In the genomic region with DNA sequence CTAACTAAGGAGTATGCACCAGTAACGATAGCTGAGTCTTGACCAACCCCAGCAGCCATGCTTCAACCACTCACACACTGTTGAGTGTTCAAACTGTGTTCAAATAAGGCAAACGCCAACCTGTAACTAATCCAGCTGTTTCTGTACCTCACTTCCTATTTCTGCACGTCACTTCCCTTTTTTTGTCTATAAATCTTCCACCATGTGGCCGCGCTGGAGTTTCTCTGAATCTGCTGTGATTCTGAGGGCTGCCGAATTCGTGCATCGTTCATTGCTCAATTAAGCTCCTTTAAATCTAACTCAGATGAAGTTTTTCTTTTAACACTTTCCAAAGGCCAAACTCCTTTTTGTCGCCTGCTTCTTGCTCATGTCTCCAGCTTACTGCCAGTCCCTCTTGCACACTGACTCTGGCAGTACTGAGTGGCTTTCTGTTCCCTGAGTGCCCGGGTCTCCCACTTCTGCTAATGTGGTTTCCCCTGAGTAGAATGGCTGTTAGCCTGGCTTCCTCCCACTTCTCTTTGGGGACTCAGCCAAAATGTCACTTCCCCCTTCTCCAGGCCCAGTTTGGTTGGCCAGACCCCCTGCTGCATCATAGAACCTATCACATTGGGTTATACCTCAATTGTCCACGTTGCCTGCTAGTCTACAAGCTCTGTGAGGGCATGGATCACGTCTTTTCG, we compare ENCODE assay signal across 9 cellular contexts.
DNase-seq lines count a peak whose midpoint lies in the region; ATAC-seq and TF ChIP-seq lines count a peak whose summit lies in the region.
"Had no signal": no experiment of that assay in that cellular context is flagged by ENCODE, and none has a peak within 500 bp of the region (broad histone marks: within the 10 kb centered on the region; RNA-seq: fewer than 3 reads in every experiment).

No MANE protein-coding gene starts in this region.

- peaks cover 22% of the 10 kb centered on the region for H3K9me3 Mint-ChIP-seq in stimulated activated memory B cell treated with anti-CD40 and anti-IgM and Interleukin-4, amounts not matched to agents 10 μg/mL and 1 μg/mL and 100 μg/mL, for 72 hours

- peaks cover 2% of the 10 kb centered on the region for H3K27me3 Mint-ChIP-seq in stimulated activated memory B cell treated with anti-CD40 and anti-IgM and Interleukin-4, amounts not matched to agents 10 μg/mL and 1 μg/mL and 100 μg/mL, for 72 hours

- TF ChIP-seq CTCF in HL-60 (IDR thresholded peaks at IDR 0.05; ENCODE audit: insufficient read depth, low read length) (no peak), right atrium auricular region (IDR thresholded peaks at IDR 0.05) (no peak)

- DNase-seq in HL-60 (ENCODE audit: low read depth in 1 of 2, low spot score in 1 of 2) (peak; percentile 56 to 90), SKM-1 (lab: John Stamatoyannopoulos, UW; ENCODE audit: unreplicated experiment) (peak; percentile 92), right atrium auricular region (ENCODE audit: low spot score) (peak; percentile 64), NCI-H446 treated with DMSO at 0.1 percent for 48 hours (lab: John Stamatoyannopoulos, UW) (no peak)
- DNase-seq: activated CD8-positive, alpha-beta memory T cell treated with anti-CD3 and anti-CD28 coated beads, Interleukin-2, amount 50 U/mL, for 4 hours had no signal

- peaks cover 16% of the 10 kb centered on the region for H3K4me1 Mint-ChIP-seq in stimulated activated memory B cell treated with anti-CD40 and anti-IgM and Interleukin-4, amounts not matched to agents 10 μg/mL and 1 μg/mL and 100 μg/mL, for 72 hours

- H3K27ac ChIP-seq in HL-60 (replicated peaks) (peak overlapping the region; percentile 89), right atrium auricular region (no peak overlapping the region)

- peaks cover 6% of the 10 kb centered on the region for H3K36me3 Mint-ChIP-seq in stimulated activated memory B cell treated with anti-CD40 and anti-IgM and Interleukin-4, amounts not matched to agents 10 μg/mL and 1 μg/mL and 100 μg/mL, for 72 hours
- H3K36me3 Mint-ChIP-seq: stimulated activated effector memory CD8-positive, alpha-beta T cell treated with anti-CD3 and anti-CD28 coated beads, Interleukin-12 subunit alpha, Interleukin-12 subunit beta, amount 100 ng/mL, for 72 hours had no signal

- no peaks in the 10 kb centered on the region for H3K4me1 ChIP-seq in right atrium auricular region

- H3K9me3 ChIP-seq in right atrium auricular region: no peaks in the 10 kb centered on the region

- peak overlapping the region; percentile 77 for H3K4me3 Mint-ChIP-seq in stimulated activated memory B cell treated with anti-CD40 and anti-IgM and Interleukin-4, amounts not matched to agents 10 μg/mL and 1 μg/mL and 100 μg/mL, for 72 hours
- H3K4me3 Mint-ChIP-seq: stimulated activated effector memory CD8-positive, alpha-beta T cell treated with anti-CD3 and anti-CD28 coated beads, Interleukin-12 subunit alpha, Interleukin-12 subunit beta, amount 100 ng/mL, for 72 hours had no signal

- no peak overlapping the region for H3K4me3 ChIP-seq in HL-60 (replicated peaks; ENCODE audit: insufficient read depth, low read length)
- no peak overlapping the region for H3K4me3 ChIP-seq in right atrium auricular region

- H3K27ac Mint-ChIP-seq in stimulated activated memory B cell treated with anti-CD40 and anti-IgM and Interleukin-4, amounts not matched to agents 10 μg/mL and 1 μg/mL and 100 μg/mL, for 72 hours: peak overlapping the region; percentile 93
- H3K27ac Mint-ChIP-seq: stimulated activated effector memory CD8-positive, alpha-beta T cell treated with anti-CD3 and anti-CD28 coated beads, Interleukin-12 subunit alpha, Interleukin-12 subunit beta, amount 100 ng/mL, for 72 hours had no signal

- peak; percentile 99 for ATAC-seq in stimulated activated memory B cell treated with anti-CD40 and anti-IgM and Interleukin-4, amounts not matched to agents 10 μg/mL and 1 μg/mL and 100 μg/mL, for 72 hours
- ATAC-seq in GM21825 (IDR thresholded peaks at IDR 0.05; ENCODE audit: unreplicated experiment) (no peak), GM19324 (IDR thresholded peaks at IDR 0.05; ENCODE audit: low FRiP score, unreplicated experiment) (no peak)
- ATAC-seq: stimulated activated effector memory CD8-positive, alpha-beta T cell treated with anti-CD3 and anti-CD28 coated beads, Interleukin-12 subunit alpha, Interleukin-12 subunit beta, amount 100 ng/mL, for 72 hours had no signal

- no peaks in the 10 kb centered on the region for H3K27me3 ChIP-seq in HL-60 (ENCODE audit: insufficient read depth, poor library complexity, severe bottlenecking)
- H3K27me3 ChIP-seq in right atrium auricular region: no peaks in the 10 kb centered on the region

- H3K36me3 ChIP-seq in right atrium auricular region: no peaks in the 10 kb centered on the region
